In the genomic region with DNA sequence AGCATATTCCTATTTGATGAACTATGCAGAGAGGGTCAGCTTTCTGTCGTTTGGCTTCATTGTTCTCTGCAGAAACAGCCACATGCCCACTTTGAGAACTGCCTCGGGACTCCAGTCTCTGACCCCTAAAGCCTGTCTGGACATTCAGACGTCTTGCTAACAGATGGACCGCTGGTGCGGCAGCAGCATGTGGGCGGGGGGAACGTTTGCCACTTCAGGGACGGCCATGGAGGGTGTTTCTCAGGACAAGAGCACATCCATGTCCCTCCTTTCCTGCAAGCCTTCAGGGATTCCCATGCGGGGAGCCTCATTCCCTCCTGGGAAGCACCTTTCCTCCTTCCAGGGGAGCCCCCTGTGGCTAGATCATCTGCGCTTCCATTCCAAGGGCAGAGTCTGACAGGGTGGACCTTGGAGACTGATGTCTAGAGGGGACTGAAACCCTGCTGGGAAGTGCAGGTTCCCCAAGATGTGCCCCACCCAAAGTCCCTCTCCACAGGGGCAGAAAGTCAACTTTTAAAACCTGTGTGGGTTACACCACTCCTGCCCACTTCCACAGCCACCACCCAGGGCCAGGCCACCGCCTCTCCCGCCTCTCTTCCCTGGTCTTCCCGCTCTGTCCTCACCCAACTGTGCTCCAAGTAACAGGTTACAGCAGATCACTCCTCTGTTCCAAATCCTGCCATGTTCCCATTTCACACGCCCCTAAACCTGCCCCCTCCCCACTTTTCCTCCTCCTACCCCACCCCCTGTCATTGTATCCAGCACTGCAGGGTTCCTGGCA, we compare ENCODE assay signal across 13 cellular contexts.
"Had no signal": no experiment of that assay in that cellular context is flagged by ENCODE, and none has a peak within 500 bp of the region (broad histone marks: within the 10 kb centered on the region; RNA-seq: fewer than 3 reads in every experiment).

No MANE protein-coding gene starts in this region.

- H3K27ac ChIP-seq: epithelial cell of prostate, esophagus muscularis mucosa, gastrocnemius medialis, skin epidermis, uterus had no signal

- H3K9me3 ChIP-seq: esophagus muscularis mucosa, gastrocnemius medialis, uterus had no signal

- H3K4me1 ChIP-seq: gastrocnemius medialis, uterus had no signal

- H3K36me3 ChIP-seq: esophagus muscularis mucosa, gastrocnemius medialis, uterus had no signal

- H3K27me3 ChIP-seq: esophagus muscularis mucosa, gastrocnemius medialis, uterus had no signal

- DNase-seq: effector memory CD4-positive, alpha-beta T cell; gastrocnemius medialis; left colon; left ventricle myocardium superior; mesendoderm; naive B cell; stimulated activated CD4-positive, alpha-beta T cell treated with anti-CD3 and anti-CD28 coated beads, Interleukin-2, amount 100 ng/mL, for 48 hours; stimulated activated naive CD4-positive, alpha-beta T cell treated with Interleukin-2 at 50 U/mL for 16 hours; uterus had no signal

- H3K4me3 ChIP-seq: esophagus muscularis mucosa, gastrocnemius medialis, skin epidermis, uterus had no signal

- ATAC-seq: gastrocnemius medialis, left colon, left ventricle myocardium superior, sciatic nerve had no signal
